In the genomic region with DNA sequence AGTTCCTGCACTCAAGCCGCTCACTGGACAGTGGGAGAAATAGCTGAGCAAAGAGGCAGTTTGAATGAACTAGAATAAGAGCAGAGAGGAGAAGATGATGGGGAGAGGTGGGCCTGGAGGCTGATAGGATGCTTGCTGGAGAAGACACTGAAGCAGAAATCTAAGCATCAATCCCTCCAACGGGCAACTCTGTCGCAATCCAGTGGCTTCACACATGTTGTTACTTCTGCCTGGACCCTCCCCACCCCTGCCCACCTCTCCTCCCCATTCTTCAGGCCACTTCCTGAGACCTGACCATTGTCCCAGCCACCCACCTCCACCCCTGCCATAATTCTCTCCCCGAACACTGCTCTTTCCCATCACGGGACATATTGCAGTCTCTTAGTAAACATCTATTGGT, we compare ENCODE assay signal across 18 cellular contexts.
DNase-seq lines count a peak whose midpoint lies in the region; ATAC-seq and TF ChIP-seq lines count a peak whose summit lies in the region.
"Had no signal": no experiment of that assay in that cellular context is flagged by ENCODE, and none has a peak within 500 bp of the region (broad histone marks: within the 10 kb centered on the region; RNA-seq: fewer than 3 reads in every experiment).

No MANE protein-coding gene starts in this region.

- POLR2A ChIA-PET in MCF 10A (lab: Yijun Ruan, JAX) (interaction anchor here (1.0 kb wide), 1 partner anchor 76 kb away, joined by 4 read pairs; a partner anchor contains a TSS), RWPE1 (lab: Yijun Ruan, JAX; ENCODE audit: low non-redundant PET) (no interaction called here)

- BruUV-seq in MCF 10A (replicated peaks; lab: Mats Ljungman, UMichigan): no TSS peak
- no TSS peak for BruUV-seq in mammary epithelial cell (replicated peaks; lab: Mats Ljungman, UMichigan)

- H3K4me3 Mint-ChIP-seq in MCF 10A (ENCODE audit: unreplicated experiment) (no peak overlapping the region), type B pancreatic cell (no peak overlapping the region)
- H3K4me3 Mint-ChIP-seq: H9, IgD-negative memory B cell had no signal

- no peak overlapping the region for H3K4me3 ChIP-seq in mammary epithelial cell (replicated peaks in 1 of 3; ENCODE audit: insufficient read depth in 1 of 3, low read depth in 2 of 3, low read length in 3 of 3)

- H3K36me3 Mint-ChIP-seq in MCF 10A (ENCODE audit: insufficient read depth, unreplicated experiment) (peaks cover 5% of the 10 kb centered on the region), type B pancreatic cell (peaks cover 3% of the 10 kb centered on the region)

- in situ Hi-C loops in mammary epithelial cell (cut with MboI; ENCODE audit: low sequenced_read_pairs in 2 of 2): no loop called here

- intact Hi-C loops in MCF 10A (cut with micrococcal nuclease) (no loop called here), mammary epithelial cell (cut with micrococcal nuclease) (no loop called here)

- ATAC-seq in foreskin keratinocyte: no peak
- ATAC-seq: Right ventricle myocardium inferior had no signal

- no peaks in the 10 kb centered on the region for H4K20me1 ChIP-seq in mammary epithelial cell (ENCODE audit: insufficient read depth, low read length)

- H3K4me1 Mint-ChIP-seq in MCF 10A (ENCODE audit: insufficient read depth, unreplicated experiment): peaks cover 50% of the 10 kb centered on the region
- H3K4me1 Mint-ChIP-seq in type B pancreatic cell (ENCODE audit: unreplicated experiment): peaks cover 56% of the 10 kb centered on the region

- CTCF ChIA-PET in MCF 10A (lab: Yijun Ruan, JAX) (interaction anchor here (0.6 kb wide), 1 partner anchor 23 kb away, joined by 3 read pairs; no protein-coding TSS in a partner anchor), mammary epithelial cell (lab: Charles Lee; ENCODE audit: low non-redundant PET) (no interaction called here), RWPE1 (lab: Yijun Ruan, JAX) (no interaction called here)

- no peak for DNase-seq in MCF 10A (ENCODE audit: unreplicated experiment)
- DNase-seq in mammary epithelial cell: no peak
- no peak for DNase-seq in RWPE1 (ENCODE audit: low spot score)
- DNase-seq in foreskin keratinocyte: no peak
- DNase-seq in type B pancreatic cell (ENCODE audit: extremely low spot score, unreplicated experiment): no peak
- no peak for DNase-seq in DMS 273 treated with DMSO at 0.1 percent for 48 hours (lab: John Stamatoyannopoulos, UW)
- DNase-seq in NK-92 treated with Interleukin-12 subunit alpha and Interleukin-12 subunit beta, amount 100 ng/mL, for 24 hours (lab: John Stamatoyannopoulos, UW): no peak
- no peak for DNase-seq in SIG-M5 treated with dmso at 0.1 percent for 504 hours (lab: John Stamatoyannopoulos, UW; ENCODE audit: unreplicated experiment)
- DNase-seq: COR-L47, H9, NCI-H1048, NCI-H1436 treated with DMSO at 0.1 percent for 48 hours, NCI-H510A, NCI-H774 had no signal

- no peaks in the 10 kb centered on the region for H3K27me3 Mint-ChIP-seq in MCF 10A (ENCODE audit: insufficient read depth, unreplicated experiment)
- H3K27me3 Mint-ChIP-seq in type B pancreatic cell: no peaks in the 10 kb centered on the region

- TF ChIP-seq CTCF in MCF 10A (IDR thresholded peaks at IDR 0.05; ENCODE audit: unreplicated experiment) (no peak), mammary epithelial cell (conservative IDR thresholded peaks at IDR 0.05 in 1 of 2, IDR thresholded peaks at IDR 0.05 in 1 of 2; ENCODE audit: extremely low read depth in 1 of 2, insufficient read depth in 1 of 2, low read depth in 1 of 2, low read length in 2 of 2) (no peak), RWPE1 (conservative IDR thresholded peaks at IDR 0.05; ENCODE audit: low read depth) (no peak), foreskin keratinocyte (conservative IDR thresholded peaks at IDR 0.05) (no peak), type B pancreatic cell (conservative IDR thresholded peaks at IDR 0.05) (no peak)

- no peak overlapping the region for H3K4me2 ChIP-seq in mammary epithelial cell (ENCODE audit: insufficient read depth, low read depth, low read length)
- H3K4me2 ChIP-seq: SK-N-SH had no signal

- H3K27me3 ChIP-seq in mammary epithelial cell (ENCODE audit: insufficient read depth, low read length): no peaks in the 10 kb centered on the region
- H3K27me3 ChIP-seq in foreskin keratinocyte: no peaks in the 10 kb centered on the region

- 77% methylated on average over 4 of the region's 5 CpGs for WGBS in mammary epithelial cell (ENCODE audit: low coverage, missing lambda C conversion rate)

- no peak overlapping the region for H3K27ac ChIP-seq in mammary epithelial cell (ENCODE audit: insufficient read depth, low read depth, low read length)
- H3K27ac ChIP-seq in RWPE1: peak overlapping the region; percentile 84
- H3K27ac ChIP-seq in foreskin keratinocyte: peak overlapping the region; percentile 80
- H3K27ac ChIP-seq: C4-2B had no signal

- H3K27ac Mint-ChIP-seq in MCF 10A (ENCODE audit: low read depth, unreplicated experiment): peak overlapping the region; percentile 97
- H3K27ac Mint-ChIP-seq in type B pancreatic cell: peak overlapping the region; percentile 37

- no peaks in the 10 kb centered on the region for H3K9me3 ChIP-seq in mammary epithelial cell (replicated peaks; ENCODE audit: insufficient read depth, low read length)
- H3K9me3 ChIP-seq: SK-N-SH had no signal

- H3K36me3 ChIP-seq in mammary epithelial cell (ENCODE audit: insufficient read depth, low read length): no peaks in the 10 kb centered on the region

- no peak overlapping the region for H3K9ac ChIP-seq in mammary epithelial cell (ENCODE audit: insufficient read depth, low read length)
- H3K9ac ChIP-seq: SK-N-SH had no signal

- H3K79me2 ChIP-seq in mammary epithelial cell (ENCODE audit: insufficient read depth, low read length): peaks cover 66% of the 10 kb centered on the region

- H3K4me1 ChIP-seq in mammary epithelial cell (ENCODE audit: insufficient read depth, low read length) (peaks cover 65% of the 10 kb centered on the region), foreskin keratinocyte (peaks cover 52% of the 10 kb centered on the region)

- dilution Hi-C loops in mammary epithelial cell (cut with HindIII; ENCODE audit: low sequenced_read_pairs): no loop called here

- H3K9me3 Mint-ChIP-seq in MCF 10A (ENCODE audit: unreplicated experiment) (peaks cover 7% of the 10 kb centered on the region), type B pancreatic cell (no peaks in the 10 kb centered on the region)
- H3K9me3 Mint-ChIP-seq: H9 had no signal

- no peak overlapping the region for H2AFZ ChIP-seq in mammary epithelial cell (ENCODE audit: low read depth, low read length)
